Comparison of ENCODE assay signal across 18 cellular contexts in genomic region chr1:25809283-25809926, GRCh38. TPM values are rescaled to one million over a fixed set of nuclear protein-coding genes. Genes with fewer than 3 reads are reported as not detected.
A peak's percentile ranks its signal among the peaks of the same experiment; 100 is the strongest.
DNase-seq lines count a peak whose midpoint lies in the region; ATAC-seq and TF ChIP-seq lines count a peak whose summit lies in the region.
"Had no signal": no experiment of that assay in that cellular context is flagged by ENCODE, and none has a peak within 500 bp of the region (broad histone marks: within the 10 kb centered on the region; RNA-seq: fewer than 3 reads in every experiment).

No MANE protein-coding gene starts in this region.

- H3K9me3 Mint-ChIP-seq in MCF 10A (ENCODE audit: unreplicated experiment): no peaks in the 10 kb centered on the region
- H3K9me3 Mint-ChIP-seq in chondrocyte (ENCODE audit: low read depth): no peaks in the 10 kb centered on the region
- no peaks in the 10 kb centered on the region for H3K9me3 Mint-ChIP-seq in WTC11
- H3K9me3 Mint-ChIP-seq: neural crest cell; T-helper 1 cell treated with Interleukin-12 subunit alpha and Interleukin-12 subunit beta and Interleukin-4 antibody, amounts not matched to agents 30 μg/mL and 1 μg/mL, for 36 hours had no signal

- H3K27me3 Mint-ChIP-seq in MCF 10A (ENCODE audit: insufficient read depth, unreplicated experiment) (no peaks in the 10 kb centered on the region), chondrocyte (ENCODE audit: low read depth) (no peaks in the 10 kb centered on the region), WTC11 (ENCODE audit: low read depth) (no peaks in the 10 kb centered on the region)

- TF ChIP-seq EP300 in tibial nerve (IDR thresholded peaks at IDR 0.05): no peak

- H3K36me3 ChIP-seq in breast epithelium (no peaks in the 10 kb centered on the region), tibial nerve (peaks cover 0 to 76% (median 0%) of the 10 kb centered on the region in 3 donors), hepatocyte (replicated peaks; ENCODE audit: insufficient read depth, low read depth) (no peaks in the 10 kb centered on the region)

- H3K4me2 ChIP-seq in hepatocyte: no peak overlapping the region

- TF ChIP-seq POLR2A in breast epithelium (IDR thresholded peaks at IDR 0.05) (no peak), tibial nerve (IDR thresholded peaks at IDR 0.05) (no peak)

- BruUV-seq in MCF 10A (replicated peaks; lab: Mats Ljungman, UMichigan): no TSS peak

- DNase-seq in breast epithelium (ENCODE audit: low spot score in 2 of 2) (peak in 1 of 2 donors; percentile 76), MCF 10A (ENCODE audit: unreplicated experiment) (no peak), NAMALWA (ENCODE audit: low spot score) (peak; percentile 39), chondrocyte (ENCODE audit: low spot score) (peak; percentile 76), tibial nerve (ENCODE audit: low spot score in 2 of 2) (no peak), WTC11 (ENCODE audit: low spot score) (no peak), NCI-H345 treated with DMSO at 0.1 percent for 48 hours (lab: John Stamatoyannopoulos, UW; ENCODE audit: unreplicated experiment) (no peak), hepatocyte (ENCODE audit: low spot score) (no peak)
- DNase-seq: mesendoderm; NCI-H146; NCI-H510A treated with DMSO at 0.1 percent for 48 hours; right lobe of liver; stimulated activated CD4-positive, alpha-beta T cell treated with anti-CD3 and anti-CD28 coated beads, Interleukin-2, amount 100 ng/mL, for 24 hours; stimulated activated CD8-positive, alpha-beta memory T cell treated with anti-CD3 and anti-CD28 coated beads, Interleukin-4, amount 100 ng/mL, for 48 hours had no signal

- H4K20me1 ChIP-seq in hepatocyte (ENCODE audit: insufficient read depth, poor library complexity, severe bottlenecking): no peaks in the 10 kb centered on the region

- H3K4me3 ChIP-seq in breast epithelium (no peak overlapping the region), tibial nerve (no peak overlapping the region), hepatocyte (no peak overlapping the region)
- H3K4me3 ChIP-seq: right lobe of liver had no signal

- ATAC-seq in WTC11: no peak

- H2AFZ ChIP-seq in hepatocyte: no peak overlapping the region

- H3K4me1 ChIP-seq in breast epithelium: peaks cover 4 to 16% of the 10 kb centered on the region in 2 donors
- peaks cover 0 to 64% (median 39%) of the 10 kb centered on the region in 4 donors for H3K4me1 ChIP-seq in tibial nerve
- H3K4me1 ChIP-seq in hepatocyte (ENCODE audit: insufficient read depth): no peaks in the 10 kb centered on the region
- H3K4me1 ChIP-seq: right lobe of liver had no signal

- WGBS in tibial nerve, 2 donors: 75 to 83% methylated on average over 18 of the region's 18 CpGs
- WGBS in hepatocyte (ENCODE audit: low lambda C conversion rate, missing lambda C conversion rate): 90% methylated on average over 18 of the region's 18 CpGs

- H3K4me3 Mint-ChIP-seq in MCF 10A (ENCODE audit: unreplicated experiment) (no peak overlapping the region), chondrocyte (ENCODE audit: unreplicated experiment) (no peak overlapping the region), WTC11 (no peak overlapping the region)
- H3K4me3 Mint-ChIP-seq: neural crest cell; T-helper 1 cell treated with Interleukin-12 subunit alpha and Interleukin-12 subunit beta and Interleukin-4 antibody, amounts not matched to agents 30 μg/mL and 1 μg/mL, for 36 hours had no signal

- H3K27ac Mint-ChIP-seq in MCF 10A (ENCODE audit: low read depth, unreplicated experiment) (no peak overlapping the region), chondrocyte (ENCODE audit: unreplicated experiment) (peak overlapping the region; percentile 41), WTC11 (no peak overlapping the region)
- H3K27ac Mint-ChIP-seq: T-helper 1 cell treated with Interleukin-12 subunit alpha and Interleukin-12 subunit beta and Interleukin-4 antibody, amounts not matched to agents 30 μg/mL and 1 μg/mL, for 36 hours had no signal

- H3K4me1 Mint-ChIP-seq in MCF 10A (ENCODE audit: insufficient read depth, unreplicated experiment) (peaks cover 8% of the 10 kb centered on the region), chondrocyte (ENCODE audit: low read depth) (peaks cover 22% of the 10 kb centered on the region), WTC11 (0 out of 2 replicates have a peak, but pooled peaks cover 3% of the 10 kb centered on the region)

- H3K36me3 Mint-ChIP-seq in MCF 10A (ENCODE audit: insufficient read depth, unreplicated experiment) (peaks cover 8% of the 10 kb centered on the region), chondrocyte (ENCODE audit: low read depth) (peaks cover 9% of the 10 kb centered on the region), WTC11 (peaks cover 18% of the 10 kb centered on the region)

- no peak for TF ChIP-seq CTCF in breast epithelium (IDR thresholded peaks at IDR 0.05)
- no peak for TF ChIP-seq CTCF in MCF 10A (IDR thresholded peaks at IDR 0.05; ENCODE audit: unreplicated experiment)
- no peak for TF ChIP-seq CTCF in chondrocyte (IDR thresholded peaks at IDR 0.05)
- TF ChIP-seq CTCF in tibial nerve (IDR thresholded peaks at IDR 0.05): no peak
- no peak for TF ChIP-seq CTCF in WTC11 (IDR thresholded peaks at IDR 0.05)
- TF ChIP-seq CTCF in hepatocyte (IDR thresholded peaks at IDR 0.05; ENCODE audit: poor library complexity): no peak

- intact Hi-C loops in breast epithelium (cut with DNase I; ENCODE audit: low total_unique reads): loop anchor here (10.0 kb wide), 1 partner anchor 195 kb away; the partner anchor contains the start of gene MAN1C1
- intact Hi-C loops in MCF 10A (cut with micrococcal nuclease): no loop called here

- H3K27me3 ChIP-seq in breast epithelium (no peaks in the 10 kb centered on the region), tibial nerve (no peaks in the 10 kb centered on the region), hepatocyte (no peaks in the 10 kb centered on the region)
- H3K27me3 ChIP-seq: right lobe of liver had no signal

- CTCF ChIA-PET in MCF 10A (lab: Yijun Ruan, JAX) (interaction anchor here (0.5 to 2.2 kb wide), 14 partner anchors 9 to 1003 kb away, joined by 3 to 10 read pairs (median 3); partner anchors contain the start of genes PAFAH2 and SELENON), WTC11 (lab: Charles Lee) (interaction anchor here (0.6 to 4.7 kb wide), 17 partner anchors 9 to 305 kb away, joined by 3 to 80 read pairs (median 8); partner anchors contain the start of genes MTFR1L and SELENON)

- no peaks in the 10 kb centered on the region for H3K79me2 ChIP-seq in hepatocyte

- H3K9me3 ChIP-seq in breast epithelium (no peaks in the 10 kb centered on the region), tibial nerve (no peaks in the 10 kb centered on the region), hepatocyte (ENCODE audit: low read depth) (no peaks in the 10 kb centered on the region)
- H3K9me3 ChIP-seq: right lobe of liver had no signal

- POLR2A ChIA-PET in MCF 10A (lab: Yijun Ruan, JAX) (interaction anchor here (0.5 to 1.7 kb wide), 6 partner anchors 10 to 736 kb away, joined by 3 to 6 read pairs (median 3); partner anchors contain the start of gene MTFR1L), WTC11 (lab: Charles Lee) (no interaction called here)

- no peaks in the 10 kb centered on the region for H3K9me2 ChIP-seq in hepatocyte (replicated peaks; ENCODE audit: insufficient read depth)

- peak overlapping the region; percentile 68 to 76 for H3K27ac ChIP-seq in breast epithelium
- H3K27ac ChIP-seq in tibial nerve: peak overlapping the region in 3 of 4 donors; percentile 16 to 84 (median 27)
- H3K27ac ChIP-seq in hepatocyte: no peak overlapping the region
- H3K27ac ChIP-seq: epithelial cell of prostate, right lobe of liver, RWPE1 had no signal

TF ChIP-seq in WTC11, 78 proteins besides CTCF, POLR2A, EP300 and RAD21 (continues in another document):
- TF ChIP-seq GRHL2 (CRISPR knock-in tag; IDR thresholded peaks at IDR 0.05; ENCODE audit: insufficient replicate concordance, severe bottlenecking) (no peak), E2F1 (CRISPR knock-in tag; IDR thresholded peaks at IDR 0.05) (no peak), ZMAT4 (CRISPR knock-in tag; IDR thresholded peaks at IDR 0.05) (no peak)

RNA-seq across cellular contexts. Expression of gene SELENON, which starts 9.4 kb away (rescaled TPM):
- total RNA-seq in breast epithelium (10 to 100 TPM; 16.6 to 39.0 (median 22.1) TPM), MCF 10A (2022) (21.8 and 25.5 TPM in 2 replicates), chondrocyte (77.0 to 99.5 TPM (median 95.7 TPM) in 3 replicates), tibial nerve (10 to 100 TPM; 17.6 to 54.0 (median 36.8) TPM), WTC11 (2021) (80.2 to 99.6 TPM (median 96.0 TPM) in 3 replicates), hepatocyte (18.5 and 26.7 TPM in 2 replicates)
- 37.7 and 39.5 TPM in 2 replicates for polyA plus RNA-seq in hepatocyte

RNA-seq across cellular contexts. Expression of gene MTFR1L, which starts 10.3 kb away (rescaled TPM):
- total RNA-seq in breast epithelium (10 to 100 TPM; 71.6 to 79.2 (median 75.4) TPM), MCF 10A (2022) (39.3 and 42.2 TPM in 2 replicates), chondrocyte (51.2 to 67.1 TPM (median 51.2 TPM) in 3 replicates), tibial nerve (10 to 100 TPM; 65.7 to 99.4 (median 77.2) TPM), WTC11 (2021) (28.9 to 32.2 TPM (median 30.5 TPM) in 3 replicates), hepatocyte (59.5 and 62.6 TPM in 2 replicates)
- polyA plus RNA-seq in hepatocyte: 90.7 and 103 TPM in 2 replicates

RNA-seq across cellular contexts. Expression of gene AUNIP, which starts 49.9 kb away (rescaled TPM):
- total RNA-seq in breast epithelium (under 1 TPM in 2 of 3 donors, not detected in 1; 0.33 to 0.88 TPM), MCF 10A (2022) (5.2 and 9.4 TPM in 2 replicates), chondrocyte (0.80 to 2.9 TPM (median 1.2 TPM) in 3 replicates), tibial nerve (not detected), WTC11 (2021) (14.2 to 16.1 TPM (median 15.1 TPM) in 3 replicates), hepatocyte (1.3 and 2.4 TPM in 2 replicates)
- 0.41 and 2.4 TPM in 2 replicates for polyA plus RNA-seq in hepatocyte

Comparison
In these comparisons a context has a peak if more than half of its experiments do, and no peak if none do; other contexts are left out.
1. DNase-seq: peak in NAMALWA (single experiment) and chondrocyte (single experiment); none in MCF 10A (single experiment), tibial nerve (0 of 2), WTC11 (single experiment), NCI-H345 treated with DMSO at 0.1 percent for 48 hours (single experiment) and hepatocyte (single experiment).